8 cellular contexts compared by ENCODE assay signal in genomic region chr13:71867101-71867814, GRCh38. TPM values are rescaled to one million over a fixed set of nuclear protein-coding genes. Genes with fewer than 3 reads are reported as not detected.
DNase-seq lines count a peak whose midpoint lies in the region; ATAC-seq, FAIRE-seq and TF ChIP-seq lines count a peak whose summit lies in the region.

TSS of gene DACH1 (minus strand) at chr13:71867204.

- peaks cover 3 to 4% of the 10 kb centered on the region in 2 donors for H3K36me3 Mint-ChIP-seq in activated T-cell treated with anti-CD3 and anti-CD28 coated beads, Interleukin-2, amount 50 U/mL, for 72 hours (ENCODE audit: insufficient read depth in 2 of 2)
- no peaks in the 10 kb centered on the region for H3K36me3 Mint-ChIP-seq in neural crest cell (ENCODE audit: low read depth)

- H3K27me3 Mint-ChIP-seq in activated T-cell treated with anti-CD3 and anti-CD28 coated beads, Interleukin-2, amount 50 U/mL, for 72 hours (ENCODE audit: low read depth) = peaks cover 79% of the 10 kb centered on the region
- H3K27me3 Mint-ChIP-seq in neural crest cell (ENCODE audit: low read depth) = peaks cover 65% of the 10 kb centered on the region

- TF ChIP-seq CTCF in neural crest cell (conservative IDR thresholded peaks at IDR 0.05) = no peak

- peak within 1 kb of the TSS; percentile 77 to 90 for H3K4me3 Mint-ChIP-seq in activated T-cell treated with anti-CD3 and anti-CD28 coated beads, Interleukin-2, amount 50 U/mL, for 72 hours
- H3K4me3 Mint-ChIP-seq in neural crest cell = peak within 1 kb of the TSS; percentile 94

- ATAC-seq in HG02642 (IDR thresholded peaks at IDR 0.05; ENCODE audit: poor library complexity, unreplicated experiment) = peak; percentile 58
- ATAC-seq in activated T-cell treated with anti-CD3 and anti-CD28 coated beads, Interleukin-2, amount 50 U/mL, for 72 hours (replicated peaks in 1 of 2) = peak; percentile 42 to 46
- ATAC-seq in GM18517 (IDR thresholded peaks at IDR 0.05; ENCODE audit: unreplicated experiment) = no peak

- peaks cover 22% of the 10 kb centered on the region for H3K4me1 Mint-ChIP-seq in activated T-cell treated with anti-CD3 and anti-CD28 coated beads, Interleukin-2, amount 50 U/mL, for 72 hours (ENCODE audit: low read depth)
- peaks cover 52% of the 10 kb centered on the region for H3K4me1 Mint-ChIP-seq in neural crest cell

- no peak for FAIRE-seq in frontal cortex (lab: Jason Lieb, UNC)

- peak; percentile 99 for DNase-seq in GF-D8 (lab: John Stamatoyannopoulos, UW)
- peak; percentile 87 for DNase-seq in NCI-H2107 treated with DMSO at 0.1 percent for 48 hours (lab: John Stamatoyannopoulos, UW; ENCODE audit: unreplicated experiment)
- DNase-seq in activated T-cell treated with anti-CD3 and anti-CD28 coated beads, Interleukin-2, amount 50 U/mL, for 72 hours = peak; percentile 1 to 13
- peak; percentile 33 to 38 for DNase-seq in frontal cortex (ENCODE audit: low spot score in 2 of 2)
- peak; percentile 44 for DNase-seq in neural crest cell (ENCODE audit: low read depth, low spot score)
- DNase-seq in GOT3 (lab: John Stamatoyannopoulos, UW) = no peak

- no peaks in the 10 kb centered on the region for H3K9me3 Mint-ChIP-seq in activated T-cell treated with anti-CD3 and anti-CD28 coated beads, Interleukin-2, amount 50 U/mL, for 72 hours
- no peaks in the 10 kb centered on the region for H3K9me3 Mint-ChIP-seq in neural crest cell

- no peak within 1 kb of the TSS for H3K27ac Mint-ChIP-seq in activated T-cell treated with anti-CD3 and anti-CD28 coated beads, Interleukin-2, amount 50 U/mL, for 72 hours
- peak within 1 kb of the TSS; percentile 71 for H3K27ac Mint-ChIP-seq in neural crest cell (ENCODE audit: unreplicated experiment)

RNA-seq across cellular contexts. Expression of gene DACH1, which starts in this region (rescaled TPM):
- total RNA-seq in activated T-cell treated with anti-CD3 and anti-CD28 coated beads, Interleukin-2, amount 50 U/mL, for 72 hours = under 1 TPM; 0.14 to 0.17 TPM
- total RNA-seq in frontal cortex (14.7 TPM), neural crest cell (23.7 and 24.6 TPM in 2 replicates)

Comparison
In these comparisons a context has a peak if more than half of its experiments do, and no peak if none do; other contexts are left out.
1. RNA of gene DACH1 (total RNA-seq): 23.7 to 24.6 TPM in neural crest cell and 14.7 TPM in frontal cortex (single experiment); 0.14 to 0.17 TPM in activated T-cell treated with anti-CD3 and anti-CD28 coated beads, Interleukin-2, amount 50 U/mL, for 72 hours; every median in the first group is over 10 times any median in the second.
2. Peak in DNase-seq and ATAC-seq in activated T-cell treated with anti-CD3 and anti-CD28 coated beads, Interleukin-2, amount 50 U/mL, for 72 hours; RNA of the gene not detected or under 1 TPM.